ENCODE assay signal across 8 cellular contexts in genomic region chr1:171741872-171742576, GRCh38. TPM values are rescaled to one million over a fixed set of nuclear protein-coding genes. Genes with fewer than 3 reads are reported as not detected.
DNase-seq lines count a peak whose midpoint lies in the region; ATAC-seq and TF ChIP-seq lines count a peak whose summit lies in the region.

Gene VAMP4, minus strand, starts transcription at chr1:171742065. Its CDS starts 3,651 bp downstream, at chr1:171738414.

- H3K4me2 ChIP-seq in SU-DHL-6 (ENCODE audit: low read depth, low read length, poor library complexity, severe bottlenecking) = peak within 1 kb of the TSS; percentile 76

- H3K9ac ChIP-seq in SU-DHL-6 (ENCODE audit: low read length) = peak within 1 kb of the TSS; percentile 72

- intact Hi-C loops in head of caudate nucleus (cut with DNase I) = loop anchor here (1.0 to 5.0 kb wide), 3 partner anchors 39 to 790 kb away; partner anchors contain the start of genes METTL13 and SUCO
- intact Hi-C loops in ovary (cut with DNase I) = loop anchor here in 2 of 4 donors (2.0 to 5.0 kb wide), 2 partner anchors 39 to 40 kb away; partner anchors contain the start of gene METTL13 (in 2 of the 2)

- H3K27me3 ChIP-seq in SU-DHL-6 (ENCODE audit: low read length) (no peaks in the 10 kb centered on the region), ovary (no peaks in the 10 kb centered on the region), thoracic aorta (replicated peaks; ENCODE audit: insufficient read depth) (no peaks in the 10 kb centered on the region)

- no peaks in the 10 kb centered on the region for H3K9me2 ChIP-seq in SU-DHL-6 (replicated peaks; ENCODE audit: insufficient read depth, low read length)

- H3F3A ChIP-seq in SU-DHL-6 (ENCODE audit: insufficient read depth) = peaks cover 7% of the 10 kb centered on the region; the same call in 1 of the 2 replicates

- H3K4me3 Mint-ChIP-seq in activated naive CD8-positive, alpha-beta T cell treated with anti-CD3 and anti-CD28 coated beads, Interleukin-2, amount 10 ng/mL, durations not matched to agents 7 days and 5 days = peak within 1 kb of the TSS; percentile 100

- TF ChIP-seq CTCF in GM12865 (IDR thresholded peaks at IDR 0.05; ENCODE audit: insufficient read depth, low read depth, low read length, missing control alignments) = no peak
- no peak for TF ChIP-seq CTCF in SU-DHL-6 (IDR thresholded peaks at IDR 0.05; ENCODE audit: insufficient read depth, low read length, poor library complexity, severe bottlenecking)
- TF ChIP-seq CTCF in ovary (IDR thresholded peaks at IDR 0.05) = peak in 1 of 3 donors; percentile 10
- no peak for TF ChIP-seq CTCF in thoracic aorta (IDR thresholded peaks at IDR 0.05)

- no peaks in the 10 kb centered on the region for H3K79me2 ChIP-seq in SU-DHL-6 (ENCODE audit: insufficient read depth, low read length)

- no peaks in the 10 kb centered on the region for H4K20me1 ChIP-seq in SU-DHL-6 (ENCODE audit: low read depth, low read length)

- peak; percentile 97 for TF ChIP-seq POLR2A in ovary (IDR thresholded peaks at IDR 0.05)

- H3K9me3 ChIP-seq in SU-DHL-6 (ENCODE audit: insufficient read depth, low read length) (no peaks in the 10 kb centered on the region), ovary (no peaks in the 10 kb centered on the region), thoracic aorta (no peaks in the 10 kb centered on the region)

- peak within 1 kb of the TSS; percentile 97 for H3K27ac Mint-ChIP-seq in activated naive CD8-positive, alpha-beta T cell treated with anti-CD3 and anti-CD28 coated beads, Interleukin-2, amount 10 ng/mL, durations not matched to agents 7 days and 5 days

- peaks cover 40% of the 10 kb centered on the region for H3K4me1 Mint-ChIP-seq in activated naive CD8-positive, alpha-beta T cell treated with anti-CD3 and anti-CD28 coated beads, Interleukin-2, amount 10 ng/mL, durations not matched to agents 7 days and 5 days

- no peak for TF ChIP-seq EP300 in ovary (IDR thresholded peaks at IDR 0.05)

- ATAC-seq in HG02610 (IDR thresholded peaks at IDR 0.05; ENCODE audit: unreplicated experiment) (peak; percentile 94), thoracic aorta (ENCODE audit: insufficient number of reproducible peaks, low FRiP score, low read depth) (peak; percentile 73)
- peak; percentile 97 for ATAC-seq in activated naive CD8-positive, alpha-beta T cell treated with anti-CD3 and anti-CD28 coated beads, Interleukin-2, amount 10 ng/mL, durations not matched to agents 7 days and 5 days (ENCODE audit: low read depth)

- H3K9me3 Mint-ChIP-seq in activated naive CD8-positive, alpha-beta T cell treated with anti-CD3 and anti-CD28 coated beads, Interleukin-2, amount 10 ng/mL, durations not matched to agents 7 days and 5 days = no peaks in the 10 kb centered on the region

- no peaks in the 10 kb centered on the region for H3K27me3 Mint-ChIP-seq in activated naive CD8-positive, alpha-beta T cell treated with anti-CD3 and anti-CD28 coated beads, Interleukin-2, amount 10 ng/mL, durations not matched to agents 7 days and 5 days

- H3K36me3 ChIP-seq in SU-DHL-6 (ENCODE audit: low read length) (peaks cover 5% of the 10 kb centered on the region), ovary (no peaks in the 10 kb centered on the region), thoracic aorta (no peaks in the 10 kb centered on the region)

- 0 to 1% (median 0%) methylated on average over 56 to 57 of the region's 57 CpGs for WGBS in ovary, 3 donors

- H3K4me1 ChIP-seq in ovary (ENCODE audit: insufficient read depth) (peaks cover 5% of the 10 kb centered on the region), thoracic aorta (ENCODE audit: control insufficient read depth in 1 of 2, low read depth in 2 of 2) (peaks cover 27 to 51% of the 10 kb centered on the region in 2 donors)

- peaks cover 10% of the 10 kb centered on the region for H3K36me3 Mint-ChIP-seq in activated naive CD8-positive, alpha-beta T cell treated with anti-CD3 and anti-CD28 coated beads, Interleukin-2, amount 10 ng/mL, durations not matched to agents 7 days and 5 days

- H3K27ac ChIP-seq in SU-DHL-6 (ENCODE audit: low read depth, low read length) = peak within 1 kb of the TSS; percentile 72
- H3K27ac ChIP-seq in ovary = peak within 1 kb of the TSS; percentile 71 to 88
- peak within 1 kb of the TSS; percentile 92 to 98 for H3K27ac ChIP-seq in thoracic aorta

- H2AFZ ChIP-seq in SU-DHL-6 (ENCODE audit: low read depth, low read length, severe bottlenecking) = peak within 1 kb of the TSS; percentile 90

- POLR2A ChIA-PET in activated naive CD8-positive, alpha-beta T cell treated with anti-CD3 and anti-CD28 coated beads, Interleukin-2, amount 10 ng/mL, durations not matched to agents 7 days and 5 days (lab: Charles Lee) = interaction anchor here (0.6 to 4.4 kb wide), 12 partner anchors 13 to 257 kb away, joined by 3 to 46 read pairs (median 5); partner anchors contain the start of genes DNM3, METTL13 and PRRC2C

- DNase-seq in GM12865 (ENCODE audit: low read depth) (peak; percentile 90), NCI-H1092 (lab: John Stamatoyannopoulos, UW) (peak; percentile 81), head of caudate nucleus (peak; percentile 72 to 96 (median 90)), ovary (peak; percentile 89 to 93 (median 92)), thoracic aorta (ENCODE audit: low spot score) (peak; percentile 59)
- peak; percentile 88 for DNase-seq in activated naive CD8-positive, alpha-beta T cell treated with anti-CD3 and anti-CD28 coated beads, Interleukin-2, amount 10 ng/mL, durations not matched to agents 7 days and 5 days

- peak within 1 kb of the TSS; percentile 92 for H3K4me3 ChIP-seq in GM12865 (ENCODE audit: low read depth, low read length)
- peak within 1 kb of the TSS; percentile 87 for H3K4me3 ChIP-seq in SU-DHL-6 (ENCODE audit: insufficient read depth, low read length, poor library complexity, severe bottlenecking)
- H3K4me3 ChIP-seq in ovary = peak within 1 kb of the TSS; percentile 77
- peak within 1 kb of the TSS; percentile 98 for H3K4me3 ChIP-seq in thoracic aorta

RNA-seq across cellular contexts. Expression of gene VAMP4, which starts in this region (rescaled TPM):
- 10 to 100 TPM; 17.5 to 20.8 TPM for total RNA-seq in activated naive CD8-positive, alpha-beta T cell treated with anti-CD3 and anti-CD28 coated beads, Interleukin-2, amount 10 ng/mL, durations not matched to agents 7 days and 5 days
- total RNA-seq in ovary (10 to 100 TPM in 6 of 7 donors, 1 to 10 TPM in 1; 6.7 to 14.1 (median 12.3) TPM), thoracic aorta (10 to 100 TPM; 25.5 to 26.1 TPM)
- polyA plus RNA-seq in ovary = 10 to 100 TPM in 1 of 2 donors, 1 to 10 TPM in 1; 6.9 to 12.5 TPM

Comparison
In these comparisons a context has a peak if more than half of its experiments do, and no peak if none do; other contexts are left out.
1. Peak in every context shown above with its lines: DNase-seq, ATAC-seq, H3K4me3 ChIP-seq and H3K27ac ChIP-seq.